ENCODE assay signal across 27 cellular contexts in genomic region chr6:51021171-51021570, GRCh38.
"Had no signal": no experiment of that assay in that cellular context is flagged by ENCODE, and none has a peak within 500 bp of the region (broad histone marks: within the 10 kb centered on the region; RNA-seq: fewer than 3 reads in every experiment).

No MANE protein-coding gene starts in this region.

- DNase-seq: activated B cell treated with CpG ODN at 0.5 μM for 24 hours; activated CD4-positive, alpha-beta T cell treated with anti-CD3 and anti-CD28 coated beads for 1 hour; activated CD4-positive, alpha-beta T cell treated with anti-CD3 and anti-CD28 coated beads, Interleukin-2, amount 10 ng/mL, durations not matched to agents 24 days and 14 days; activated CD4-positive, alpha-beta T cell treated with anti-CD3 and anti-CD28 coated beads, Interleukin-2, amount 50 U/mL, for 48 hours; activated CD8-positive, alpha-beta memory T cell treated with anti-CD3 and anti-CD28 coated beads, Interleukin-2, amount 10 ng/mL, durations not matched to agents 7 days and 5 days; activated effector memory CD4-positive, alpha-beta T cell treated with Interleukin-2 at 50 U/mL for 16 hours; activated naive CD4-positive, alpha-beta T cell; activated T-cell treated with anti-CD3 and anti-CD28 coated beads, Interleukin-2, amount 50 U/mL, for 24 hours; aorta; caudate nucleus; Karpas-422; NCI-H1048; NCI-H146; NCI-H187 treated with DMSO at 0.1 percent for 48 hours; NCI-H2081 treated with DMSO at 0.1 percent for 48 hours; NCI-H2227 treated with DMSO at 0.1 percent for 48 hours; NCI-H446 treated with DMSO at 0.1 percent for 48 hours; NCI-H524 treated with DMSO at 0.1 percent for 48 hours; NK-92 treated with Interleukin-12 subunit alpha and Interleukin-12 subunit beta, amount 100 ng/mL, for 24 hours; OCI-M1; Right ventricle myocardium superior; SJCRH30; T-helper 17 cell; T-helper 9 cell had no signal

- H3K27me3 ChIP-seq: breast epithelium, SJCRH30 had no signal

- H3K4me3 ChIP-seq: breast epithelium, SJCRH30 had no signal

- H3K4me1 ChIP-seq: breast epithelium, SJCRH30 had no signal

- H3K27ac ChIP-seq: breast epithelium, RWPE1, SJCRH30 had no signal

- ATAC-seq: activated CD8-positive, alpha-beta memory T cell treated with anti-CD3 and anti-CD28 coated beads, Interleukin-2, amount 10 ng/mL, durations not matched to agents 7 days and 5 days; Panc1; T-helper 17 cell had no signal

- H3K9me3 ChIP-seq: breast epithelium, SJCRH30 had no signal

- H3K36me3 ChIP-seq: breast epithelium, SJCRH30 had no signal
